In genomic region chr12:75981247-75981646, GRCh38 we compare ENCODE assay signal across 24 cellular contexts. TPM values are rescaled to one million over a fixed set of nuclear protein-coding genes. Genes with fewer than 3 reads are reported as not detected.
DNase-seq lines count a peak whose midpoint lies in the region; ATAC-seq, FAIRE-seq and TF ChIP-seq lines count a peak whose summit lies in the region.
"Had no signal": no experiment of that assay in that cellular context is flagged by ENCODE, and none has a peak within 500 bp of the region (broad histone marks: within the 10 kb centered on the region; RNA-seq: fewer than 3 reads in every experiment).

No MANE protein-coding gene starts in this region.

- no peak overlapping the region for H4K8ac ChIP-seq in H9 (replicated peaks; ENCODE audit: insufficient read length, low read depth, low read length)

- H3K23me2 ChIP-seq in H9 (ENCODE audit: insufficient read length, low read depth, low read length, poor library complexity, severe bottlenecking), result no peaks in the 10 kb centered on the region

- no peaks in the 10 kb centered on the region for H3K27me3 ChIP-seq in HepG2 (ENCODE audit: control insufficient read depth in 1 of 2, insufficient read depth in 2 of 2, low read length in 2 of 2)
- no peaks in the 10 kb centered on the region for H3K27me3 ChIP-seq in right lobe of liver
- no peaks in the 10 kb centered on the region for H3K27me3 ChIP-seq in suprapubic skin
- H3K27me3 ChIP-seq in H9 (ENCODE audit: insufficient read depth, low read length), result no peaks in the 10 kb centered on the region
- H3K27me3 ChIP-seq: upper lobe of right lung had no signal

- H3K36me3 ChIP-seq in HepG2 (replicated peaks in 1 of 2; ENCODE audit: control insufficient read depth in 1 of 2, insufficient read depth in 2 of 2, low read length in 2 of 2) (no peaks in the 10 kb centered on the region), right lobe of liver (no peaks in the 10 kb centered on the region), suprapubic skin (no peaks in the 10 kb centered on the region)
- H3K36me3 ChIP-seq: HAP-1, upper lobe of right lung had no signal

- H3K4me1 ChIP-seq in HepG2 (ENCODE audit: insufficient read depth, low read length), result peaks cover 90% of the 10 kb centered on the region
- H3K4me1 ChIP-seq in right lobe of liver, result peaks cover 0 to 47% (median 14%) of the 10 kb centered on the region in 4 donors
- peaks cover 50% of the 10 kb centered on the region for H3K4me1 ChIP-seq in suprapubic skin
- H3K4me1 ChIP-seq in H9 (ENCODE audit: insufficient read depth, low read length), result peaks cover 14% of the 10 kb centered on the region
- H3K4me1 ChIP-seq: HAP-1 had no signal

- no peak overlapping the region for H4K91ac ChIP-seq in H9 (ENCODE audit: insufficient read length, low read depth, low read length)

- no peak overlapping the region for H3K23ac ChIP-seq in H9 (ENCODE audit: insufficient read length, low read depth, low read length)

- no peaks in the 10 kb centered on the region for H3K79me2 ChIP-seq in HepG2 (ENCODE audit: insufficient read depth, low read length)
- H3K79me2 ChIP-seq in H9 (ENCODE audit: insufficient read depth, low read length), result no peaks in the 10 kb centered on the region

- no peak overlapping the region for H3K4ac ChIP-seq in H9 (ENCODE audit: low read depth, low read length)

- H3K27ac Mint-ChIP-seq in T-helper 17 cell, result peak overlapping the region; percentile 34
- no peak overlapping the region for H3K27ac Mint-ChIP-seq in H9

- H3K27ac ChIP-seq in HepG2 (ENCODE audit: extremely low read length, insufficient read depth, low read length) (no peak overlapping the region), right lobe of liver (peak overlapping the region in 1 of 3 donors; percentile 5), suprapubic skin (peak overlapping the region; percentile 4), H9 (ENCODE audit: insufficient read length, low read depth, low read length) (no peak overlapping the region)
- H3K27ac ChIP-seq: upper lobe of right lung had no signal

- ATAC-seq in HepG2 (no peak), right lobe of liver (no peak), T-helper 17 cell (no peak)
- ATAC-seq: upper lobe of right lung had no signal

- H3K4me2 ChIP-seq in HepG2 (ENCODE audit: low read depth, low read length) (no peak overlapping the region), H9 (ENCODE audit: insufficient read depth, insufficient read length, low read length) (no peak overlapping the region)

- no peak overlapping the region for H3K56ac ChIP-seq in H9 (ENCODE audit: insufficient read length, low read depth, low read length)

- no peak overlapping the region for H2BK15ac ChIP-seq in H9 (ENCODE audit: low read depth, low read length)

- H3K4me3 ChIP-seq in HepG2 (replicated peaks in 1 of 3; ENCODE audit: insufficient read depth in 1 of 3, low read depth in 2 of 3, low read length in 3 of 3), result no peak overlapping the region
- no peak overlapping the region for H3K4me3 ChIP-seq in right lobe of liver
- no peak overlapping the region for H3K4me3 ChIP-seq in suprapubic skin
- H3K4me3 ChIP-seq: HAP-1, upper lobe of right lung had no signal

- no peak overlapping the region for H2BK120ac ChIP-seq in H9 (ENCODE audit: low read depth, low read length, poor library complexity, severe bottlenecking)

- no peak overlapping the region for H2AK5ac ChIP-seq in H9 (ENCODE audit: insufficient read length, low read length)

- no peak overlapping the region for H2BK12ac ChIP-seq in H9 (ENCODE audit: insufficient read length, low read depth, low read length)

- no peak overlapping the region for H4K5ac ChIP-seq in H9 (ENCODE audit: insufficient read length, low read depth, low read length)

- in situ Hi-C loops in HepG2 (cut with HindIII; ENCODE audit: extremely low pct_ligation_motif_present, low pct_unique_long_range_greater_than_20kb), result no loop called here

- H3K9me3 Mint-ChIP-seq in H9, result no peaks in the 10 kb centered on the region
- H3K9me3 Mint-ChIP-seq: CD8-positive, alpha-beta memory T cell had no signal

- H3K4me3 Mint-ChIP-seq in T-helper 17 cell, result no peak overlapping the region
- no peak overlapping the region for H3K4me3 Mint-ChIP-seq in H9
- H3K4me3 Mint-ChIP-seq: CD8-positive, alpha-beta memory T cell had no signal

- H3K9ac ChIP-seq in HepG2 (ENCODE audit: insufficient read depth, low read depth, low read length), result no peak overlapping the region
- H3K9ac ChIP-seq in H9 (ENCODE audit: extremely low read depth, insufficient read length, low read length), result no peak overlapping the region

- no peak overlapping the region for H3K14ac ChIP-seq in H9 (ENCODE audit: insufficient read depth, low read length)

- H3K27me3 Mint-ChIP-seq in T-helper 17 cell (no peaks in the 10 kb centered on the region), H9 (ENCODE audit: low read depth) (no peaks in the 10 kb centered on the region)

- no peak for TF ChIP-seq POLR2A in HepG2 (IDR thresholded peaks at IDR 0.05; ENCODE audit: insufficient read depth in 1 of 2, low read depth in 2 of 2, low read length in 2 of 2)
- TF ChIP-seq POLR2A in right lobe of liver (IDR thresholded peaks at IDR 0.05), result no peak
- no peak for TF ChIP-seq POLR2A in suprapubic skin (IDR thresholded peaks at IDR 0.05)

- H3K4me1 Mint-ChIP-seq in T-helper 17 cell, result peaks cover 49% of the 10 kb centered on the region
- peaks cover 39 to 44% of the 10 kb centered on the region in 2 experiments for H3K4me1 Mint-ChIP-seq in H9

- TF ChIP-seq EP300 in HepG2 (IDR thresholded peaks at IDR 0.05; ENCODE audit: low read depth in 2 of 2, low read length in 2 of 2), result no peak
- TF ChIP-seq EP300 in HepG2 (CRISPR knock-in tag; IDR thresholded peaks at IDR 0.05; ENCODE audit: borderline replicate concordance), result no peak
- no peak for TF ChIP-seq EP300 in suprapubic skin (IDR thresholded peaks at IDR 0.05)

- H4K20me1 ChIP-seq in HepG2 (ENCODE audit: insufficient read depth, low read length), result no peaks in the 10 kb centered on the region
- no peaks in the 10 kb centered on the region for H4K20me1 ChIP-seq in H9 (ENCODE audit: control insufficient read depth, insufficient read depth, insufficient read length)

- no peak overlapping the region for H2BK5ac ChIP-seq in H9 (ENCODE audit: insufficient read length, low read length)

- H3K79me1 ChIP-seq in H9 (ENCODE audit: insufficient read depth, low read depth, low read length, poor library complexity, severe bottlenecking), result no peaks in the 10 kb centered on the region

- no peak overlapping the region for H3K18ac ChIP-seq in H9 (ENCODE audit: insufficient read length, low read depth, low read length)

- H2BK20ac ChIP-seq in H9 (ENCODE audit: low read depth, low read length, poor library complexity, severe bottlenecking), result no peak overlapping the region

- H3T11ph ChIP-seq in H9 (ENCODE audit: low read length), result no peak overlapping the region

- CTCF ChIA-PET in HepG2 (lab: Yijun Ruan, JAX; ENCODE audit: low intra/inter-chr PET ratio, low total read pairs), result no interaction called here

- no peak overlapping the region for H2AFZ ChIP-seq in HepG2 (ENCODE audit: low read length)
- no peak overlapping the region for H2AFZ ChIP-seq in H9 (ENCODE audit: low read length)

- H3K9me3 ChIP-seq in HepG2 (ENCODE audit: low read length), result no peaks in the 10 kb centered on the region
- H3K9me3 ChIP-seq in right lobe of liver, result no peaks in the 10 kb centered on the region
- no peaks in the 10 kb centered on the region for H3K9me3 ChIP-seq in T-helper 17 cell (ENCODE audit: control insufficient read depth, low read length, poor library complexity, severe bottlenecking)
- no peaks in the 10 kb centered on the region for H3K9me3 ChIP-seq in suprapubic skin
- H3K9me3 ChIP-seq in H9 (ENCODE audit: control insufficient read depth, low read depth, low read length), result no peaks in the 10 kb centered on the region
- H3K9me3 ChIP-seq: HAP-1, upper lobe of right lung had no signal

- DNase-seq in HepG2 (ENCODE audit: low spot score) (no peak), right lobe of liver (no peak), T-helper 17 cell (no peak), dermis microvascular lymphatic vessel endothelial cell (ENCODE audit: low read depth in 2 of 2) (peak; percentile 32 to 70), suprapubic skin (ENCODE audit: low spot score in 2 of 2) (no peak), middle frontal gyrus (ENCODE audit: extremely low spot score, low spot score) (no peak), H9 (no peak)
- DNase-seq in activated CD8-positive, alpha-beta memory T cell treated with anti-CD3 and anti-CD28 coated beads for 24 hours, result no peak
- DNase-seq: activated CD4-positive, alpha-beta T cell treated with anti-CD3 and anti-CD28 coated beads, Interleukin-2, amount 50 U/mL, for 1 hour; activated naive CD4-positive, alpha-beta T cell; CD8-positive, alpha-beta memory T cell; DMS79 treated with DMSO at 0.1 percent for 48 hours; effector CD8-positive, alpha-beta T cell; Kasumi-1; NCI-H1048; NCI-H2081; NCI-H446 treated with DMSO at 0.1 percent for 48 hours; nucleus accumbens; retina; stimulated activated CD4-positive, alpha-beta T cell treated with anti-CD3 and anti-CD28 coated beads, Interleukin-12 subunit alpha, Interleukin-12 subunit beta, amount 100 ng/mL, for 4 hours; upper lobe of right lung had no signal

- TF ChIP-seq CTCF in HepG2 (CRISPR knock-in tag; IDR thresholded peaks at IDR 0.05) (no peak), right lobe of liver (IDR thresholded peaks at IDR 0.05) (no peak), suprapubic skin (IDR thresholded peaks at IDR 0.05) (no peak), H9 (conservative IDR thresholded peaks at IDR 0.05) (no peak)

- no TSS peak for BruUV-seq in HepG2 (replicated peaks; lab: Mats Ljungman, UMichigan)

- POLR2A ChIA-PET in HepG2 (lab: Yijun Ruan, JAX), result interaction anchor here (0.9 to 1.5 kb wide), 3 partner anchors 9 to 50 kb away, joined by 3 to 6 read pairs (median 5); partner anchors contain the start of gene PHLDA1

- TF ChIP-seq RAD21 in HepG2 (CRISPR knock-in tag; IDR thresholded peaks at IDR 0.05), result no peak

- no peak for FAIRE-seq in HepG2 (lab: Jason Lieb, UNC)
- FAIRE-seq: GM12892, HTR-8/SVneo had no signal

- intact Hi-C loops in HepG2 (cut with micrococcal nuclease; ENCODE audit: unreplicated experiment), result loop anchor here (10.0 kb wide), 1 partner anchor 1546 kb away; no protein-coding TSS in a partner anchor
- intact Hi-C loops in right lobe of liver (cut with DNase I), result no loop called here

- H3K36me3 Mint-ChIP-seq in T-helper 17 cell (ENCODE audit: low read depth) (no peaks in the 10 kb centered on the region), H9 (ENCODE audit: insufficient read depth in 1 of 3, low read depth in 3 of 3) (no peaks in the 10 kb centered on the region; a peak in 1 of 7 replicates)

- 97% methylated on average over 4 of the region's 4 CpGs for WGBS in HepG2 (ENCODE audit: low lambda C conversion rate)
- WGBS in right lobe of liver (ENCODE audit: insufficient coverage, low coverage, low lambda C conversion rate, missing lambda C conversion rate), result 85% methylated on average over 4 of the region's 4 CpGs
- WGBS in suprapubic skin, result 73% methylated on average over 4 of the region's 4 CpGs
- no CpG with 5 or more reads among the region's 4 CpGs for WGBS in H9 (ENCODE audit: extremely low coverage, insufficient read length, low lambda C conversion rate)

RNA-seq across cellular contexts. Expression of gene PHLDA1, which starts 50.3 kb away (rescaled TPM):
- total RNA-seq in HepG2 (2016; rRNA removed; fragmentation: Illumina TruSeq; extraction: Trizol), result 41.0 and 42.6 TPM in 2 replicates
- total RNA-seq in HepG2 (2016; cell fraction: cytosol; rRNA removed; fragmentation: Illumina TruSeq; extraction: Trizol; ENCODE audit: low read depth), result 17.8 and 19.6 TPM in 2 replicates
- 40.7 and 41.0 TPM in 2 replicates for total RNA-seq in HepG2 (2016; cell fraction: insoluble cytoplasmic fraction; rRNA removed; fragmentation: Illumina TruSeq; extraction: Trizol)
- 46.7 and 48.5 TPM in 2 replicates for total RNA-seq in HepG2 (2016; cell fraction: membrane; rRNA removed; fragmentation: Illumina TruSeq; extraction: Trizol)
- 48.4 and 49.5 TPM in 2 replicates for total RNA-seq in HepG2 (2016; cell fraction: nucleus; rRNA removed; fragmentation: Illumina TruSeq; extraction: Trizol)
- 30.5 and 33.8 TPM in 2 replicates for polyA plus RNA-seq in HepG2 (2011; rRNA removed)
- polyA plus RNA-seq in HepG2 (2011; cell fraction: cytosol; rRNA removed), result 25.4 and 27.1 TPM in 2 replicates
- 24.3 and 25.8 TPM in 2 replicates for polyA plus RNA-seq in HepG2 (2011; cell fraction: nucleus; rRNA removed)
- 19.1 and 25.3 TPM in 2 replicates for polyA plus RNA-seq in HepG2 (2012)
- 10.9 and 15.0 TPM in 2 replicates for polyA plus RNA-seq in HepG2 (2016; cell fraction: cytosol; fragmentation: Illumina TruSeq; extraction: Trizol; ENCODE audit: low read depth)
- polyA plus RNA-seq in HepG2 (2016; cell fraction: insoluble cytoplasmic fraction; fragmentation: Illumina TruSeq; extraction: Trizol; ENCODE audit: low read depth), result 61.4 and 62.2 TPM in 2 replicates
- polyA plus RNA-seq in HepG2 (2016; cell fraction: membrane; fragmentation: Illumina TruSeq; extraction: Trizol; ENCODE audit: low read depth), result 29.1 and 33.4 TPM in 2 replicates
- 87.7 and 87.9 TPM in 2 replicates for polyA plus RNA-seq in HepG2 (2016; cell fraction: nucleus; fragmentation: Illumina TruSeq; extraction: Trizol; ENCODE audit: insufficient read depth, low read depth)
- polyA minus RNA-seq in HepG2 (2011; rRNA and poly(A)+ RNA removed; ENCODE audit: low replicate concordance), result 3.0 and 40.9 TPM in 2 replicates
- 43.4 and 48.0 TPM in 2 replicates for polyA minus RNA-seq in HepG2 (2011; cell fraction: cytosol; rRNA and poly(A)+ RNA removed)
- 53.5 and 53.8 TPM in 2 replicates for polyA minus RNA-seq in HepG2 (2011; cell fraction: nucleus; rRNA and poly(A)+ RNA removed)
- total RNA-seq in right lobe of liver, result 10 to 100 TPM in 4 of 6 experiments, 1 to 10 TPM in 2; 1.7 to 22.4 (median 14.3) TPM
- total RNA-seq in T-helper 17 cell, result 10 to 100 TPM; 22.2 to 23.6 TPM
- 11.1 and 11.6 TPM in 2 replicates for total RNA-seq in dermis microvascular lymphatic vessel endothelial cell
- total RNA-seq in suprapubic skin, result 10 to 100 TPM; 16.4 to 31.2 (median 23.3) TPM
- 106 TPM in 2 replicates for total RNA-seq in H9 (2021)

Comparison
In these comparisons a context has a peak if more than half of its experiments do, and no peak if none do; other contexts are left out.
1. DNase-seq: peak in dermis microvascular lymphatic vessel endothelial cell (2 of 2); none in HepG2 (single experiment), right lobe of liver (0 of 3), T-helper 17 cell (0 of 3), suprapubic skin (0 of 2), activated CD8-positive, alpha-beta memory T cell treated with anti-CD3 and anti-CD28 coated beads for 24 hours (single experiment), middle frontal gyrus (single experiment) and H9 (single experiment).